ENCODE assay signal across 1 cellular context in genomic region chr15:62901087-62901486, GRCh38.
TF ChIP-seq lines count a peak whose summit lies in the region.

No MANE protein-coding gene starts in this region.

TF ChIP-seq in IMR-90, 13 proteins besides CTCF, POLR2A, EP300 and RAD21 (continued from another document):
- TF ChIP-seq NFE2L2 (IDR thresholded peaks at IDR 0.05; ENCODE audit: low read depth, low read length) = no peak
- no peak for TF ChIP-seq MAZ (IDR thresholded peaks at IDR 0.05; ENCODE audit: borderline replicate concordance, low read depth, low read length)
- no peak for TF ChIP-seq MXI1 (IDR thresholded peaks at IDR 0.05; ENCODE audit: borderline replicate concordance, low read depth, low read length)
- no peak for TF ChIP-seq FOS (IDR thresholded peaks at IDR 0.05; ENCODE audit: low read depth, low read length)
- TF ChIP-seq RFX5 (IDR thresholded peaks at IDR 0.05; ENCODE audit: low read depth, low read length) = no peak
- no peak for TF ChIP-seq SMC3 (IDR thresholded peaks at IDR 0.05; ENCODE audit: low read depth, low read length)
- no peak for TF ChIP-seq BHLHE40 (IDR thresholded peaks at IDR 0.05; ENCODE audit: low read depth, low read length)
- no peak for TF ChIP-seq MAFK (IDR thresholded peaks at IDR 0.05; ENCODE audit: low read depth, low read length)
